In genomic region chr2:84459944-84460429, GRCh38 we compare ENCODE assay signal across 8 cellular contexts. TPM values are rescaled to one million over a fixed set of nuclear protein-coding genes. Genes with fewer than 3 reads are reported as not detected.
DNase-seq lines count a peak whose midpoint lies in the region; ATAC-seq and TF ChIP-seq lines count a peak whose summit lies in the region.

No MANE protein-coding gene starts in this region.

- peak overlapping the region; percentile 100 for H3K27ac Mint-ChIP-seq in activated T-cell treated with anti-CD3 and anti-CD28 coated beads, Interleukin-2, amount 50 U/mL, for 24 hours
- peak overlapping the region; percentile 98 for H3K27ac Mint-ChIP-seq in activated B cell treated with CpG ODN at 0.5 μM for 24 hours

- TF ChIP-seq CTCF in activated B cell treated with CpG ODN at 0.5 μM for 24 hours (IDR thresholded peaks at IDR 0.05) = no peak
- TF ChIP-seq CTCF in thoracic aorta (IDR thresholded peaks at IDR 0.05) = no peak

- H3K27me3 ChIP-seq in iPS-20b (ENCODE audit: insufficient read depth, low read length) = no peaks in the 10 kb centered on the region
- no peaks in the 10 kb centered on the region for H3K27me3 ChIP-seq in thoracic aorta (replicated peaks; ENCODE audit: insufficient read depth)

- no peaks in the 10 kb centered on the region for H3K9me3 Mint-ChIP-seq in activated T-cell treated with anti-CD3 and anti-CD28 coated beads, Interleukin-2, amount 50 U/mL, for 24 hours
- no peaks in the 10 kb centered on the region for H3K9me3 Mint-ChIP-seq in activated B cell treated with CpG ODN at 0.5 μM for 24 hours

- no peak for DNase-seq in activated T-cell treated with anti-CD3 and anti-CD28 coated beads, Interleukin-2, amount 50 U/mL, for 24 hours
- DNase-seq in activated T-cell treated with anti-CD3 and anti-CD28 coated beads, Interleukin-2, amount 50 U/mL, for 48 hours = no peak
- DNase-seq in activated B cell treated with CpG ODN at 0.5 μM for 24 hours (no peak), thoracic aorta (ENCODE audit: low spot score) (no peak), iPS-NIHi7 (ENCODE audit: extremely low spot score) (no peak)

- ATAC-seq in activated B cell treated with CpG ODN at 0.5 μM for 24 hours (ENCODE audit: low read depth) (no peak), thoracic aorta (ENCODE audit: insufficient number of reproducible peaks, low FRiP score, low read depth) (no peak), GM21528 (IDR thresholded peaks at IDR 0.05; ENCODE audit: low FRiP score, unreplicated experiment) (no peak), HG03354 (IDR thresholded peaks at IDR 0.05; ENCODE audit: poor library complexity, severe bottlenecking, unreplicated experiment) (no peak)

- peak overlapping the region; percentile 97 for H3K4me3 Mint-ChIP-seq in activated T-cell treated with anti-CD3 and anti-CD28 coated beads, Interleukin-2, amount 50 U/mL, for 24 hours
- peak overlapping the region; percentile 93 for H3K4me3 Mint-ChIP-seq in activated B cell treated with CpG ODN at 0.5 μM for 24 hours

- no peak overlapping the region for H3K27ac ChIP-seq in iPS-20b (ENCODE audit: low read length)
- peak overlapping the region in 1 of 2 donors; percentile 84 for H3K27ac ChIP-seq in thoracic aorta

- H3K4me1 ChIP-seq in iPS-20b (ENCODE audit: insufficient read depth, low read length) (peaks cover 8% of the 10 kb centered on the region; the same call in 1 of the 2 replicates), thoracic aorta (ENCODE audit: control insufficient read depth in 1 of 2, low read depth in 2 of 2) (peaks cover 10 to 24% of the 10 kb centered on the region in 2 donors)

- POLR2A ChIA-PET in activated B cell treated with CpG ODN at 0.5 μM for 24 hours (lab: Charles Lee) = interaction anchor here (0.8 to 1.6 kb wide), 2 partner anchors 446 to 480 kb away, joined by 3 to 7 read pairs; partner anchors contain the start of gene TMSB10

- H3K27me3 Mint-ChIP-seq in activated T-cell treated with anti-CD3 and anti-CD28 coated beads, Interleukin-2, amount 50 U/mL, for 24 hours = no peaks in the 10 kb centered on the region
- no peaks in the 10 kb centered on the region for H3K27me3 Mint-ChIP-seq in activated B cell treated with CpG ODN at 0.5 μM for 24 hours

- CTCF ChIA-PET in activated B cell treated with CpG ODN at 0.5 μM for 24 hours (lab: Charles Lee) = interaction anchor here (1.2 kb wide), 1 partner anchor 466 kb away, joined by 5 read pairs; no protein-coding TSS in a partner anchor

- no peaks in the 10 kb centered on the region for H3K9me3 ChIP-seq in iPS-20b (ENCODE audit: insufficient read depth, low read depth, low read length)
- no peaks in the 10 kb centered on the region for H3K9me3 ChIP-seq in thoracic aorta

- peaks cover 20% of the 10 kb centered on the region for H3K36me3 Mint-ChIP-seq in activated T-cell treated with anti-CD3 and anti-CD28 coated beads, Interleukin-2, amount 50 U/mL, for 24 hours (ENCODE audit: low read depth)
- H3K36me3 Mint-ChIP-seq in activated B cell treated with CpG ODN at 0.5 μM for 24 hours (ENCODE audit: low read depth) = peaks cover 9% of the 10 kb centered on the region

- H3K4me3 ChIP-seq in iPS-20b (ENCODE audit: low read length) = peak overlapping the region; percentile 89
- H3K4me3 ChIP-seq in thoracic aorta = peak overlapping the region; percentile 100

- intact Hi-C loops in activated B cell treated with CpG ODN at 0.5 μM for 24 hours (cut with micrococcal nuclease) = loop anchor here (1.0 to 2.0 kb wide), 3 partner anchors 57 to 959 kb away; partner anchors contain the start of genes DNAH6, SH2D6 and TGOLN2

- H3K36me3 ChIP-seq in iPS-20b (ENCODE audit: insufficient read depth, low read depth, low read length) (no peaks in the 10 kb centered on the region), thoracic aorta (no peaks in the 10 kb centered on the region)

- H3K4me1 Mint-ChIP-seq in activated T-cell treated with anti-CD3 and anti-CD28 coated beads, Interleukin-2, amount 50 U/mL, for 24 hours (ENCODE audit: low read depth) = peaks cover 40% of the 10 kb centered on the region
- H3K4me1 Mint-ChIP-seq in activated B cell treated with CpG ODN at 0.5 μM for 24 hours = peaks cover 33% of the 10 kb centered on the region

- H3K9ac ChIP-seq in iPS-20b (ENCODE audit: low read depth, low read length) = peak overlapping the region; percentile 83; the same call in 1 of the 2 replicates

RNA-seq across cellular contexts. Expression of gene SUCLG1, which starts 0.9 kb away (rescaled TPM):
- total RNA-seq in activated B cell treated with CpG ODN at 0.5 μM for 24 hours = 45.3 and 45.9 TPM in 2 replicates
- total RNA-seq in thoracic aorta = 10 to 100 TPM; 34.3 to 50.6 TPM

RNA-seq across cellular contexts. Expression of gene DNAH6, which starts 56.3 kb away (rescaled TPM):
- total RNA-seq in activated B cell treated with CpG ODN at 0.5 μM for 24 hours (0.34 and 0.82 TPM in 2 replicates), thoracic aorta (under 1 TPM in 1 of 2 donors, not detected in 1; 0.85 TPM)
